ENCODE assay signal across 17 cellular contexts in genomic region chr3:124496066-124496465, GRCh38.
A peak's percentile ranks its signal among the peaks of the same experiment; 100 is the strongest.
DNase-seq lines count a peak whose midpoint lies in the region; ATAC-seq, FAIRE-seq and TF ChIP-seq lines count a peak whose summit lies in the region.
"Had no signal": no experiment of that assay in that cellular context is flagged by ENCODE, and none has a peak within 500 bp of the region (broad histone marks: within the 10 kb centered on the region; RNA-seq: fewer than 3 reads in every experiment).

No MANE protein-coding gene starts in this region.

- no peaks in the 10 kb centered on the region for H3K79me2 ChIP-seq in OCI-LY7 (ENCODE audit: insufficient read depth, low read depth, low read length)

- no peak for ATAC-seq in left colon
- ATAC-seq: A549, HepG2 had no signal

- no peak overlapping the region for H3K4me3 ChIP-seq in BLaER1 treated with 17β-estradiol and CSF1 and Interleukin-3, amounts not matched to agents 10 nM and 100 nM
- no peak overlapping the region for H3K4me3 ChIP-seq in OCI-LY7 (ENCODE audit: low read depth, low read length, poor library complexity, severe bottlenecking)
- H3K4me3 ChIP-seq: A549 had no signal

- CTCF ChIA-PET in OCI-LY7 (lab: Charles Lee; ENCODE audit: unreplicated experiment) = no interaction called here

- peak; percentile 46 for FAIRE-seq in urothelium cell line (lab: Jason Lieb, UNC)
- FAIRE-seq: A549, G401.6, GM19239, H54, HepG2, HTR-8/SVneo had no signal

- H2AFZ ChIP-seq in OCI-LY7 (ENCODE audit: low read length) = no peak overlapping the region

- DNase-seq in HK-2 (ENCODE audit: unreplicated experiment) = peak; percentile 36
- peak; percentile 11 for DNase-seq in OCI-LY7 (ENCODE audit: low spot score)
- DNase-seq in urothelium cell line (ENCODE audit: low spot score) = no peak
- no peak for DNase-seq in DMS114 treated with DMSO at 0.1 percent for 48 hours (lab: John Stamatoyannopoulos, UW; ENCODE audit: unreplicated experiment)
- no peak for DNase-seq in GM19240 (ENCODE audit: insufficient read length, low spot score)
- no peak for DNase-seq in left colon
- DNase-seq: CD4-positive, CD25-positive, alpha-beta regulatory T cell; DMS 273 treated with DMSO at 0.1 percent for 48 hours; DMS79; EL had no signal

- no peaks in the 10 kb centered on the region for H3K27me3 ChIP-seq in BLaER1 treated with 17β-estradiol and CSF1 and Interleukin-3, amounts not matched to agents 10 nM and 100 nM

- no peaks in the 10 kb centered on the region for H3K9me3 ChIP-seq in BLaER1 treated with 17β-estradiol and CSF1 and Interleukin-3, amounts not matched to agents 10 nM and 100 nM (replicated peaks in 1 of 11)
- H3K9me3 ChIP-seq in OCI-LY7 (ENCODE audit: low read length) = no peaks in the 10 kb centered on the region
- H3K9me3 ChIP-seq: A549 had no signal

- H3K4me2 ChIP-seq in BLaER1 treated with 17β-estradiol and CSF1 and Interleukin-3, amounts not matched to agents 10 nM and 100 nM = peak overlapping the region; percentile 55 to 72 (median 67)
- H3K4me2 ChIP-seq in OCI-LY7 (ENCODE audit: low read length) = 0 out of 2 replicates have a peak overlapping the region, but pooled peaks have one; percentile 9
- H3K4me2 ChIP-seq: A549 had no signal

- TF ChIP-seq CTCF in OCI-LY7 (conservative IDR thresholded peaks at IDR 0.05; ENCODE audit: low read length) = no peak

- BruUV-seq in OCI-LY7 (replicated peaks; lab: Mats Ljungman, UMichigan) = no TSS peak

- no peaks in the 10 kb centered on the region for H4K20me1 ChIP-seq in BLaER1 treated with 17β-estradiol and CSF1 and Interleukin-3, amounts not matched to agents 10 nM and 100 nM
- no peaks in the 10 kb centered on the region for H4K20me1 ChIP-seq in OCI-LY7 (ENCODE audit: insufficient read depth, low read length)

- peak overlapping the region in 5 of 11 experiments; percentile 30 to 45 (median 40); a peak in 4 of 22 replicates for H3K27ac ChIP-seq in BLaER1 treated with 17β-estradiol and CSF1 and Interleukin-3, amounts not matched to agents 10 nM and 100 nM
- H3K27ac ChIP-seq in OCI-LY7 (ENCODE audit: low read depth, low read length, poor library complexity, severe bottlenecking) = no peak overlapping the region
- H3K27ac ChIP-seq: A549 had no signal

- intact Hi-C loops in OCI-LY7 (cut with micrococcal nuclease; ENCODE audit: unreplicated experiment) (no loop called here), left colon (cut with DNase I, micrococcal nuclease) (no loop called here)

- no peaks in the 10 kb centered on the region for H3K36me3 ChIP-seq in BLaER1 treated with 17β-estradiol and CSF1 and Interleukin-3, amounts not matched to agents 10 nM and 100 nM
- no peaks in the 10 kb centered on the region for H3K36me3 ChIP-seq in OCI-LY7 (ENCODE audit: insufficient read depth, low read length)

- H3K4me1 ChIP-seq in BLaER1 treated with 17β-estradiol and CSF1 and Interleukin-3, amounts not matched to agents 10 nM and 100 nM = peaks cover 38 to 53% (median 43%) of the 10 kb centered on the region in 10 experiments
- peaks cover 7% of the 10 kb centered on the region for H3K4me1 ChIP-seq in OCI-LY7 (ENCODE audit: insufficient read depth, low read length, poor library complexity, severe bottlenecking)
- H3K4me1 ChIP-seq: A549 had no signal

- H3K9ac ChIP-seq in BLaER1 treated with 17β-estradiol and CSF1 and Interleukin-3, amounts not matched to agents 10 nM and 100 nM = no peak overlapping the region

- H3K9me2 ChIP-seq in OCI-LY7 (ENCODE audit: insufficient read depth, low read length) = no peaks in the 10 kb centered on the region

- POLR2A ChIA-PET in OCI-LY7 (lab: Charles Lee) = interaction anchor here (0.6 kb wide), 1 partner anchor 1590 kb away, joined by 8 read pairs; no protein-coding TSS in a partner anchor

Comparison
In these comparisons a context has a peak if more than half of its experiments do, and no peak if none do; other contexts are left out.
1. DNase-seq: peak in HK-2 (single experiment) and OCI-LY7 (single experiment); none in urothelium cell line (single experiment), DMS114 treated with DMSO at 0.1 percent for 48 hours (single experiment), GM19240 (single experiment) and left colon (0 of 2).